ENCODE assay signal across 8 cellular contexts in the genomic region with DNA sequence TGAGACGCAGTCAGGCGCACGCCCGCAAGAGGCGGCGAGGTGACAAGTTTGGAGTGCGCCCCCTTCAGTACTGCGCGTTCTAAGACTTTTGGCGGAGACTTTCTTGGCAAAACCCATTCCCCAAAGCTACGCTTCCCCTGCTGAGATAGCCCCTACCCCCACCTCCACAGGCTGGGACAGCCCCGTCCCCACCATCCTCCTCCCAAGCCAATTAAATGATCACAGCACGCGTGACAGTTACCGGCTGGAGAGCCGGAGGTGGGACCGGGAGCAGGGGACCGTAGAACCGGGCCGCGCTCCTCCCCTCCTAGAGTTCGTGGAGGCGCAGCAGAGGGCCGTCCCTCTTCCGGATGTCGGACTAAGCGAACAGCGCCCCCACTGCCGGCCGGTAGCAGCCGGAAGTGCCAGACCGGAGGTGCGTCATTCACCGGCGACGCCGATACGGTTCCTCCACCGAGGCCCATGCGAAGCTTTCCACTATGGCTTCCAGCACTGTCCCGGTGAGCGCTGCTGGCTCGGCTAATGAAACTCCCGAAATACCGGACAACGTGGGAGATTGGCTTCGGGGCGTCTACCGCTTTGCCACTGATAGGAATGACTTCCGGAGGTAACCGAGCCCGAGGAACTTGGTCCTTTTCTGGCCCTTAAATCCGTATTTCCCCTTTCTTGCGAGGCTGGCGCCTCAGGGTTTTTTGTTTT. TPM values are rescaled to one million over a fixed set of nuclear protein-coding genes. Genes with fewer than 3 reads are reported as not detected.
DNase-seq lines count a peak whose midpoint lies in the region; ATAC-seq and TF ChIP-seq lines count a peak whose summit lies in the region.

Gene TOMM6, plus strand, starts transcription at position 476 of the 699 bp plus-strand sequence. Its CDS starts 4 bp downstream, at position 480.

- peak; percentile 77 for ATAC-seq in GM18870 (IDR thresholded peaks at IDR 0.05; ENCODE audit: unreplicated experiment)
- peak; percentile 76 for ATAC-seq in HG03135 (IDR thresholded peaks at IDR 0.05; ENCODE audit: unreplicated experiment)

- CTCF ChIA-PET in AG04450 (lab: Charles Lee): interaction anchor here (0.5 to 5.9 kb wide), 64 partner anchors 11 to 419 kb away, joined by 3 to 75 read pairs (median 5); partner anchors contain the start of genes BYSL, MED20 and TAF8

- peak within 1 kb of the TSS; percentile 84 for H3K27ac ChIP-seq in AG04450 (ENCODE audit: low read depth, low read length)
- peak within 1 kb of the TSS; percentile 92 for H3K27ac ChIP-seq in VCaP
- peak within 1 kb of the TSS; percentile 93 to 95 for H3K27ac ChIP-seq in breast epithelium

- H3K27me3 ChIP-seq in AG04450 (ENCODE audit: control insufficient read depth, insufficient read depth, low read length): no peaks in the 10 kb centered on the region
- H3K27me3 ChIP-seq in breast epithelium: no peaks in the 10 kb centered on the region

- intact Hi-C loops in breast epithelium (cut with DNase I; ENCODE audit: low total_unique reads): loop anchor here (10.0 kb wide), 1 partner anchor 147 kb away; no protein-coding TSS in a partner anchor

- DNase-seq in AG04450 (ENCODE audit: low read depth, low spot score) (peak; percentile 85), NCI-H2196 (lab: John Stamatoyannopoulos, UW; ENCODE audit: unreplicated experiment) (peak; percentile 93), breast epithelium (ENCODE audit: low spot score in 2 of 2) (peak; percentile 92 to 96), iPS-NIHi7 (ENCODE audit: extremely low spot score) (peak; percentile 89), smooth muscle cell of the brain vasculature (ENCODE audit: low read depth, low spot score) (peak; percentile 90)

- no peaks in the 10 kb centered on the region for H3K36me3 ChIP-seq in breast epithelium

- TF ChIP-seq CTCF in AG04450 (IDR thresholded peaks at IDR 0.05; ENCODE audit: low read depth, low read length) (peak; percentile 75), VCaP (conservative IDR thresholded peaks at IDR 0.05) (peak; percentile 88), breast epithelium (IDR thresholded peaks at IDR 0.05) (peak; percentile 97 to 99 (median 98))

- POLR2A ChIA-PET in AG04450 (lab: Yijun Ruan, JAX): interaction anchor here (0.6 to 2.4 kb wide), 7 partner anchors 53 to 254 kb away, joined by 3 to 17 read pairs (median 3); partner anchors contain the start of genes BYSL, CCND3, MED20 and USP49

- H3K4me3 ChIP-seq in AG04450 (ENCODE audit: low read depth, low read length) (peak within 1 kb of the TSS; percentile 100), breast epithelium (peak within 1 kb of the TSS; percentile 73 to 89 (median 78))

- peaks cover 0 to 17% of the 10 kb centered on the region in 2 donors for H3K4me1 ChIP-seq in breast epithelium

- H3K9me3 ChIP-seq in AG04450 (ENCODE audit: control insufficient read depth, insufficient read depth, low read length) (no peaks in the 10 kb centered on the region; the same call in 1 of the 2 replicates), breast epithelium (no peaks in the 10 kb centered on the region)

- TF ChIP-seq POLR2A in breast epithelium (IDR thresholded peaks at IDR 0.05): peak; percentile 63

RNA-seq across cellular contexts. Expression of gene TOMM6, which starts in this region (rescaled TPM):
- polyA plus RNA-seq in AG04450 (2011; rRNA removed): 165 and 192 TPM in 2 replicates
- 49.3 and 52.0 TPM in 2 replicates for polyA minus RNA-seq in AG04450 (2011; rRNA and poly(A)+ RNA removed)
- total RNA-seq in breast epithelium: 100 to 1,000 TPM; 108 to 127 (median 117) TPM

Comparison
In these comparisons a context has a peak if more than half of its experiments do, and no peak if none do; other contexts are left out.
1. Peak in every context shown above with its lines: DNase-seq, ATAC-seq, H3K4me3 ChIP-seq and H3K27ac ChIP-seq.